In the genomic region with DNA sequence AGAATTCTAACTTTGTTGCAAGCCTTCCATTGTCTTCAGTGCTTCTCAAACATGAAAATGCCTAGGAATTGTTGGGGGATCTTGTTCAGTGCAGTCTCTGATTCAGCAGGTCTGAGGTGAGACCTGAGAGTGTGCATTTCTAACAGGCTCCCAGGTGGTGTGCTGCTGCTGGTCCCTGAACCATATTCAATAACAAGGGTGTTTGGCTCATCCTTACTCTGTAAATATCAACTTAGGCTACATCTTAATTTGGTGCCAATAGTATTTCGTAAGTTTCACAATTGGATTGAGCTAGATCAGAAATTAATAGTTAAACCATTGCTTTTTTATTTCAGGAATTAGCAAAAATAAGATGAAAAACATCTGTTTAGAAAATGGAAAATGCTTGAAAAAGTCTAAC, we compare ENCODE assay signal across 37 cellular contexts. TPM values are rescaled to one million over a fixed set of nuclear protein-coding genes. Genes with fewer than 3 reads are reported as not detected.
"Had no signal": no experiment of that assay in that cellular context is flagged by ENCODE, and none has a peak within 500 bp of the region (broad histone marks: within the 10 kb centered on the region; RNA-seq: fewer than 3 reads in every experiment).

No MANE protein-coding gene starts in this region.

- H3K9me3 ChIP-seq: ascending aorta, Peyer's patch had no signal

- H3K27ac Mint-ChIP-seq: activated B cell treated with CpG ODN at 0.5 μM for 24 hours; activated CD4-positive, alpha-beta memory T cell treated with anti-CD3 and anti-CD28 coated beads for 36 hours; activated naive CD4-positive, alpha-beta T cell treated with anti-CD3 and anti-CD28 coated beads, Interleukin-2, amount 10 ng/mL, durations not matched to agents 7 days and 5 days; activated naive CD8-positive, alpha-beta T cell treated with anti-CD3 and anti-CD28 coated beads for 36 hours; activated T-helper 1 cell treated with anti-CD3 and anti-CD28 coated beads, Interleukin-12 subunit alpha, Interleukin-12 subunit beta, Interleukin-2, Interleukin-4 antibody, amounts not matched to agents 30 ng/mL and 10 ng/mL and 1 ng/mL, durations not matched to agents 14 hours and 24 hours and 36 hours had no signal

- H3K4me1 ChIP-seq: ascending aorta, Peyer's patch had no signal

- DNase-seq: activated B cell treated with CpG ODN at 0.5 μM for 24 hours; activated CD4-positive, alpha-beta memory T cell treated with anti-CD3 and anti-CD28 coated beads for 36 hours; activated CD4-positive, alpha-beta T cell treated with anti-CD3 and anti-CD28 coated beads for 4 hours; activated CD4-positive, alpha-beta T cell treated with anti-CD3 and anti-CD28 coated beads, Interleukin-2, amount 50 U/mL, for 1 hour; activated CD4-positive, CD25-positive, alpha-beta regulatory T cell treated with anti-CD3 and anti-CD28 coated beads, Interleukin-2, amount 50 U/mL, for 72 hours; activated CD8-positive, alpha-beta memory T cell treated with anti-CD3 and anti-CD28 coated beads, Interleukin-2, amount 50 U/mL, for 4 hours; activated effector memory CD4-positive, alpha-beta T cell treated with Interleukin-2 at 50 U/mL for 16 hours; activated naive CD4-positive, alpha-beta T cell treated with anti-CD3 and anti-CD28 coated beads, Interleukin-2, amount 10 ng/mL, durations not matched to agents 7 days and 5 days; activated naive CD8-positive, alpha-beta T cell treated with anti-CD3 and anti-CD28 coated beads for 36 hours; activated T-cell treated with anti-CD3 and anti-CD28 coated beads for 4 hours; activated T-cell treated with anti-CD3 and anti-CD28 coated beads, Interleukin-2, amount 50 U/mL, for 4 hours; amygdala; NCI-H1105; NCI-H1417 treated with DMSO at 0.1 percent for 48 hours; NCI-H187 treated with DMSO at 0.1 percent for 48 hours; NCI-H2081; NCI-H345; NCI-H526; NCI-H748 treated with DMSO at 0.1 percent for 48 hours; NK-92 treated with Interleukin-12 subunit alpha and Interleukin-12 subunit beta, amount 100 ng/mL, for 24 hours; PC-3; Peyer's patch; RPMI8226; SIG-M5; T-cell; T-helper 2 cell; T-helper 9 cell had no signal

- H3K36me3 ChIP-seq: ascending aorta, cardiac muscle cell had no signal

- H3K27ac ChIP-seq: ascending aorta, cardiac muscle cell, Peyer's patch, VCaP had no signal

- H3K9me3 Mint-ChIP-seq: activated B cell treated with CpG ODN at 0.5 μM for 24 hours; activated CD4-positive, alpha-beta memory T cell treated with anti-CD3 and anti-CD28 coated beads for 36 hours; activated naive CD4-positive, alpha-beta T cell treated with anti-CD3 and anti-CD28 coated beads, Interleukin-2, amount 10 ng/mL, durations not matched to agents 7 days and 5 days; activated T-cell treated with anti-CD3 and anti-CD28 coated beads, Interleukin-2, amount 50 U/mL, for 4 hours; activated T-helper 1 cell treated with anti-CD3 and anti-CD28 coated beads, Interleukin-12 subunit alpha, Interleukin-12 subunit beta, Interleukin-2, Interleukin-4 antibody, amounts not matched to agents 30 ng/mL and 10 ng/mL and 1 ng/mL, durations not matched to agents 14 hours and 24 hours and 36 hours; central memory CD8-positive, alpha-beta T cell; T-cell had no signal

- H3K27me3 Mint-ChIP-seq: activated B cell treated with CpG ODN at 0.5 μM for 24 hours; activated CD4-positive, alpha-beta memory T cell treated with anti-CD3 and anti-CD28 coated beads for 36 hours; activated naive CD4-positive, alpha-beta T cell treated with anti-CD3 and anti-CD28 coated beads, Interleukin-2, amount 10 ng/mL, durations not matched to agents 7 days and 5 days; activated naive CD8-positive, alpha-beta T cell treated with anti-CD3 and anti-CD28 coated beads for 36 hours; central memory CD8-positive, alpha-beta T cell; T-cell had no signal

- H3K4me3 ChIP-seq: ascending aorta, cardiac muscle cell, Peyer's patch had no signal

- ATAC-seq: activated T-cell treated with anti-CD3 and anti-CD28 coated beads, Interleukin-2, amount 50 U/mL, for 4 hours; PC-3; SK-N-SH treated with all-trans-retinoic acid at 6 μM for 48 hours; T-cell had no signal

- H3K4me3 Mint-ChIP-seq: activated B cell treated with CpG ODN at 0.5 μM for 24 hours; activated CD4-positive, alpha-beta memory T cell treated with anti-CD3 and anti-CD28 coated beads for 36 hours; activated naive CD4-positive, alpha-beta T cell treated with anti-CD3 and anti-CD28 coated beads, Interleukin-2, amount 10 ng/mL, durations not matched to agents 7 days and 5 days; activated naive CD8-positive, alpha-beta T cell treated with anti-CD3 and anti-CD28 coated beads for 36 hours; activated T-cell treated with anti-CD3 and anti-CD28 coated beads, Interleukin-2, amount 50 U/mL, for 4 hours; activated T-helper 1 cell treated with anti-CD3 and anti-CD28 coated beads, Interleukin-12 subunit alpha, Interleukin-12 subunit beta, Interleukin-2, Interleukin-4 antibody, amounts not matched to agents 30 ng/mL and 10 ng/mL and 1 ng/mL, durations not matched to agents 14 hours and 24 hours and 36 hours; central memory CD8-positive, alpha-beta T cell; T-cell had no signal

- H3K27me3 ChIP-seq: ascending aorta, cardiac muscle cell, Peyer's patch had no signal

- H3K4me1 Mint-ChIP-seq: activated B cell treated with CpG ODN at 0.5 μM for 24 hours; activated naive CD4-positive, alpha-beta T cell treated with anti-CD3 and anti-CD28 coated beads, Interleukin-2, amount 10 ng/mL, durations not matched to agents 7 days and 5 days had no signal

RNA-seq across cellular contexts. Expression of gene GPR88, which starts 59.1 kb away (rescaled TPM):
- total RNA-seq: activated B cell treated with CpG ODN at 0.5 μM for 24 hours; activated CD4-positive, alpha-beta memory T cell treated with anti-CD3 and anti-CD28 coated beads for 36 hours; activated T-cell treated with anti-CD3 and anti-CD28 coated beads, Interleukin-2, amount 50 U/mL, for 4 hours; ascending aorta; chondrocyte; MCF 10A; NCI-H460; SK-MEL-5 had no signal
